ENCODE assay signal across 8 cellular contexts in genomic region chr22:36237462-36238347, GRCh38. TPM values are rescaled to one million over a fixed set of nuclear protein-coding genes. Genes with fewer than 3 reads are reported as not detected.
DNase-seq lines count a peak whose midpoint lies in the region; ATAC-seq, FAIRE-seq and TF ChIP-seq lines count a peak whose summit lies in the region.

No MANE protein-coding gene starts in this region.

- TF ChIP-seq RAD21 in GM12878 (IDR thresholded peaks at IDR 0.05; ENCODE audit: insufficient read depth, low read depth, low read length), result no peak

- H3K36me3 ChIP-seq in GM12878 (ENCODE audit: control insufficient read depth in 2 of 2, insufficient read depth in 2 of 2, low read length in 1 of 2) (peaks cover 3 to 13% of the 10 kb centered on the region in 2 experiments; a peak in 2 of 4 replicates), lung (ENCODE audit: control insufficient read depth in 2 of 2, insufficient read depth in 2 of 2, low read length in 2 of 2) (peaks cover 0 to 12% of the 10 kb centered on the region in 2 donors), tibial artery (peaks cover 6 to 25% (median 12%) of the 10 kb centered on the region in 3 donors)

- DNase-seq in AG10803 (ENCODE audit: low read depth) (peak; percentile 21), HL-60 (ENCODE audit: low read depth in 1 of 2, low spot score in 1 of 2) (no peak), GM12878 (ENCODE audit: low read depth, low spot score) (no peak), lung (ENCODE audit: low spot score) (no peak), tibial artery (no peak), NCI-H526 (lab: John Stamatoyannopoulos, UW) (no peak), 8988T (no peak), NOMO-1 treated with dmso at 0.1 percent for 144 hours (lab: John Stamatoyannopoulos, UW; ENCODE audit: unreplicated experiment) (no peak)

- BruUV-seq in GM12878 (replicated peaks; lab: Mats Ljungman, UMichigan), result TSS peak; percentile 37

- H3K9me3 ChIP-seq in GM12878 (replicated peaks; ENCODE audit: control insufficient read depth, insufficient read depth, low read length) (no peaks in the 10 kb centered on the region; the same call in 2 of the 3 replicates), lung (ENCODE audit: control insufficient read depth in 2 of 2, insufficient read depth in 1 of 2, low read length in 1 of 2) (no peaks in the 10 kb centered on the region), tibial artery (no peaks in the 10 kb centered on the region)

- no peak for TF ChIP-seq EP300 in GM12878 (IDR thresholded peaks at IDR 0.05; ENCODE audit: borderline replicate concordance in 1 of 2, control insufficient read depth in 1 of 2, low read depth in 2 of 2, low read length in 2 of 2)

- 57% methylated on average over 12 of the region's 12 CpGs for WGBS in GM12878 (ENCODE audit: insufficient coverage, insufficient replicate concordance, low lambda C conversion rate, missing lambda C conversion rate)
- 55 to 60% methylated on average over 12 of the region's 12 CpGs for WGBS in lung, 2 donors

- ATAC-seq in GM12878, result peak; percentile 18; the same call in 2 of the 3 replicates
- no peak for ATAC-seq in lung (ENCODE audit: insufficient read depth, low FRiP score)

- no peak for TF ChIP-seq POLR2A in GM12878 (IDR thresholded peaks at IDR 0.05; ENCODE audit: low read depth, low read length)

- no peaks in the 10 kb centered on the region for H4K20me1 ChIP-seq in GM12878 (ENCODE audit: control insufficient read depth, insufficient read depth)

- H3K4me2 ChIP-seq in GM12878 (ENCODE audit: control insufficient read depth, insufficient read depth), result peak overlapping the region; percentile 88

- in situ Hi-C loops in GM12878 (cut with MboI), result no loop called here

- RAD21 ChIA-PET in GM12878 (lab: Charles Lee; ENCODE audit: unreplicated experiment), result interaction anchor here (0.6 to 4.7 kb wide), 12 partner anchors 16 to 172 kb away, joined by 3 to 100 read pairs (median 4); partner anchors contain the start of genes APOL1 and APOL3

- H3K27me3 ChIP-seq in HL-60 (ENCODE audit: insufficient read depth, poor library complexity, severe bottlenecking) (no peaks in the 10 kb centered on the region), GM12878 (replicated peaks in 1 of 2; ENCODE audit: control insufficient read depth in 2 of 2, insufficient read depth in 2 of 2, low read length in 1 of 2) (no peaks in the 10 kb centered on the region), lung (ENCODE audit: control insufficient read depth, insufficient read depth) (no peaks in the 10 kb centered on the region), tibial artery (no peaks in the 10 kb centered on the region)

- H3K4me3 ChIP-seq in AG10803 (ENCODE audit: low read length) (peak overlapping the region; percentile 74), HL-60 (replicated peaks; ENCODE audit: insufficient read depth, low read length) (no peak overlapping the region), GM12878 (peak overlapping the region; percentile 96), lung (peak overlapping the region; percentile 34), tibial artery (peak overlapping the region; percentile 60)

- POLR2A ChIA-PET in GM12878 (lab: Charles Lee), result interaction anchor here (0.6 to 7.7 kb wide), 4 partner anchors 10 to 256 kb away, joined by 3 to 99 read pairs (median 4); partner anchors contain the start of gene APOL1

- no peak for TF ChIP-seq CTCF in AG10803 (conservative IDR thresholded peaks at IDR 0.05; ENCODE audit: low read length)
- TF ChIP-seq CTCF in HL-60 (IDR thresholded peaks at IDR 0.05; ENCODE audit: insufficient read depth, low read length), result no peak
- TF ChIP-seq CTCF in GM12878 (IDR thresholded peaks at IDR 0.05 in 2 of 3, conservative IDR thresholded peaks at IDR 0.05 in 1 of 3; ENCODE audit: control insufficient read depth in 2 of 3, extremely low read depth in 1 of 3, insufficient read depth in 1 of 3, low read depth in 3 of 3, low read length in 3 of 3), result no peak
- TF ChIP-seq CTCF in lung (IDR thresholded peaks at IDR 0.05; ENCODE audit: control extremely low read depth, extremely low read depth), result no peak
- TF ChIP-seq CTCF in tibial artery (IDR thresholded peaks at IDR 0.05), result no peak

- peak overlapping the region; percentile 65 for H3K9ac ChIP-seq in GM12878 (ENCODE audit: control insufficient read depth, insufficient read depth, low read length)

- CTCF ChIA-PET in GM12878 (lab: Yijun Ruan, JAX), result interaction anchor here (0.9 to 8.0 kb wide), 14 partner anchors 10 to 233 kb away, joined by 3 to 153 read pairs (median 6); partner anchors contain the start of gene APOL1

- SMC1A ChIA-PET in GM12878 (lab: Charles Lee; ENCODE audit: uncharacterized antibody, unreplicated experiment), result interaction anchor here (0.6 to 9.5 kb wide), 13 partner anchors 10 to 77 kb away, joined by 3 to 165 read pairs (median 8); partner anchors contain the start of genes APOL1 and APOL3

- peaks cover 43% of the 10 kb centered on the region for H3K79me2 ChIP-seq in GM12878 (ENCODE audit: control insufficient read depth, insufficient read depth, low read length)

- no peak for FAIRE-seq in GM12878 (lab: Jason Lieb, UNC)

- H3K27ac ChIP-seq in HL-60 (replicated peaks) (peak overlapping the region; percentile 16; the same call in 1 of the 2 replicates), GM12878 (ENCODE audit: control insufficient read depth, insufficient read depth) (peak overlapping the region; percentile 79), lung (ENCODE audit: low read depth in 1 of 2, low read length in 1 of 2) (peak overlapping the region; percentile 69 to 95), tibial artery (peak overlapping the region; percentile 83 to 87)

- H2AFZ ChIP-seq in GM12878 (ENCODE audit: control insufficient read depth, low read depth, low read length), result no peak overlapping the region

- intact Hi-C loops in GM12878 (cut with micrococcal nuclease; ENCODE audit: unreplicated experiment), result loop anchor here (5.0 kb wide), 1 partner anchor 40 kb away; no protein-coding TSS in a partner anchor
- intact Hi-C loops in tibial artery (cut with DNase I; ENCODE audit: low total_unique reads), result no loop called here

- peaks cover 31% of the 10 kb centered on the region for H3K4me1 ChIP-seq in GM12878 (ENCODE audit: control insufficient read depth, insufficient read depth, low read length)
- peaks cover 15 to 16% of the 10 kb centered on the region in 2 donors for H3K4me1 ChIP-seq in lung (ENCODE audit: control insufficient read depth in 2 of 2, insufficient read depth in 2 of 2, low read length in 2 of 2)
- H3K4me1 ChIP-seq in tibial artery, result peaks cover 0 to 47% (median 27%) of the 10 kb centered on the region in 4 donors

RNA-seq across cellular contexts. Expression of gene APOL2, which starts 1.6 kb away (rescaled TPM):
- 49.8 and 51.5 TPM in 2 replicates for total RNA-seq in GM12878 (2013; cell fraction: nucleolus; rRNA removed)
- total RNA-seq in GM12878 (2014; rRNA removed) (25.1 and 26.6 TPM in 2 replicates), GM12878 (2014; rRNA removed; fragmentation: Illumina TruSeq; extraction: Trizol) (27.0 and 27.3 TPM in 2 replicates), GM12878 (2021) (29.0 and 32.9 TPM in 2 replicates), lung (10 to 100 TPM; 36.3 to 46.3 TPM)
- 33.3 TPM for polyA plus RNA-seq in GM12878 (2011; ENCODE audit: low read depth)
- polyA plus RNA-seq in GM12878 (2011; rRNA removed) (32.6 and 39.9 TPM in 2 replicates), GM12878 (2014; fragmentation: Illumina TruSeq; extraction: Trizol) (22.3 and 24.9 TPM in 2 replicates), GM12878 (2014; fragmentation: Nextera tagmentation; extraction: Ambion mirVana) (10 to 100 TPM in 1 of 2 experiments, 1 to 10 TPM in 1; 4.4 to 14.7 TPM), GM12878 (2014; rRNA removed) (26.9 and 27.4 TPM in 2 replicates), GM12878 (2016; fragmentation: Nextera tagmentation; extraction: Ambion mirVana) (10 to 100 TPM; 12.3 to 13.7 TPM), lung (10 to 100 TPM; 29.5 to 34.4 TPM)
- polyA plus RNA-seq in GM12878 (2011; cell fraction: cytosol; rRNA removed), result 46.3 and 57.5 TPM in 2 replicates
- polyA plus RNA-seq in GM12878 (2011; cell fraction: nucleus; rRNA removed), result 60.3 and 68.3 TPM in 2 replicates
- 50.1 and 55.3 TPM in 2 replicates for polyA plus RNA-seq in GM12878 (2012)
- 65.0 and 103 TPM in 2 replicates for polyA minus RNA-seq in GM12878 (2011; rRNA and poly(A)+ RNA removed)
- polyA minus RNA-seq in GM12878 (2011; cell fraction: cytosol; rRNA and poly(A)+ RNA removed), result 17.5 and 18.0 TPM in 2 replicates
- 14.6 and 21.5 TPM in 2 replicates for polyA minus RNA-seq in GM12878 (2011; cell fraction: nucleus; rRNA and poly(A)+ RNA removed)

RNA-seq across cellular contexts. Expression of gene APOL1, which starts 15.2 kb away (rescaled TPM):
- total RNA-seq in GM12878 (2013; cell fraction: nucleolus; rRNA removed), result 27.2 and 29.3 TPM in 2 replicates
- total RNA-seq in GM12878 (2014; rRNA removed), result 13.7 and 14.4 TPM in 2 replicates
- 12.6 and 13.1 TPM in 2 replicates for total RNA-seq in GM12878 (2014; rRNA removed; fragmentation: Illumina TruSeq; extraction: Trizol)
- 27.4 and 28.6 TPM in 2 replicates for total RNA-seq in GM12878 (2021)
- polyA plus RNA-seq in GM12878 (2011; ENCODE audit: low read depth), result 63.5 TPM
- polyA plus RNA-seq in GM12878 (2011; rRNA removed), result 27.2 and 42.0 TPM in 2 replicates
- 38.4 and 39.9 TPM in 2 replicates for polyA plus RNA-seq in GM12878 (2011; cell fraction: cytosol; rRNA removed)
- polyA plus RNA-seq in GM12878 (2011; cell fraction: nucleus; rRNA removed), result 65.7 and 104 TPM in 2 replicates
- 68.7 and 73.3 TPM in 2 replicates for polyA plus RNA-seq in GM12878 (2012)
- polyA plus RNA-seq in GM12878 (2014; fragmentation: Illumina TruSeq; extraction: Trizol), result 20.6 and 25.3 TPM in 2 replicates
- 10 to 100 TPM in 1 of 2 experiments, 1 to 10 TPM in 1; 9.0 to 10.7 TPM for polyA plus RNA-seq in GM12878 (2014; fragmentation: Nextera tagmentation; extraction: Ambion mirVana)
- 18.3 and 18.7 TPM in 2 replicates for polyA plus RNA-seq in GM12878 (2014; rRNA removed)
- polyA plus RNA-seq in GM12878 (2016; fragmentation: Nextera tagmentation; extraction: Ambion mirVana), result 10 to 100 TPM; 17.2 to 18.0 TPM
- 33.8 and 34.1 TPM in 2 replicates for polyA minus RNA-seq in GM12878 (2011; rRNA and poly(A)+ RNA removed)
- 11.8 and 16.4 TPM in 2 replicates for polyA minus RNA-seq in GM12878 (2011; cell fraction: cytosol; rRNA and poly(A)+ RNA removed)
- polyA minus RNA-seq in GM12878 (2011; cell fraction: nucleus; rRNA and poly(A)+ RNA removed), result 15.2 and 21.3 TPM in 2 replicates
- 10 to 100 TPM; 32.3 to 75.0 TPM for total RNA-seq in lung
- 10 to 100 TPM; 39.6 to 60.8 TPM for polyA plus RNA-seq in lung

RNA-seq across cellular contexts. Expression of gene APOL4, which starts 36.1 kb away (rescaled TPM):
- total RNA-seq in GM12878 (2013; cell fraction: nucleolus; rRNA removed), result not detected in 2 replicates
- not detected in 2 replicates for total RNA-seq in GM12878 (2014; rRNA removed)
- not detected in 2 replicates for total RNA-seq in GM12878 (2014; rRNA removed; fragmentation: Illumina TruSeq; extraction: Trizol)
- total RNA-seq in GM12878 (2021), result 0.13 TPM in 1 of 2 replicates, not detected in the other
- 0.09 TPM for polyA plus RNA-seq in GM12878 (2011; ENCODE audit: low read depth)
- not detected in 2 replicates for polyA plus RNA-seq in GM12878 (2011; rRNA removed)
- polyA plus RNA-seq in GM12878 (2011; cell fraction: cytosol; rRNA removed), result not detected in 2 replicates
- polyA plus RNA-seq in GM12878 (2011; cell fraction: nucleus; rRNA removed), result 0.04 and 0.09 TPM in 2 replicates
- 0.13 TPM in 1 of 2 replicates, not detected in the other for polyA plus RNA-seq in GM12878 (2012)
- 0.13 and 0.24 TPM in 2 replicates for polyA plus RNA-seq in GM12878 (2014; fragmentation: Illumina TruSeq; extraction: Trizol)
- not detected for polyA plus RNA-seq in GM12878 (2014; fragmentation: Nextera tagmentation; extraction: Ambion mirVana)
- 0.03 and 0.22 TPM in 2 replicates for polyA plus RNA-seq in GM12878 (2014; rRNA removed)
- under 1 TPM in 1 of 2 experiments, not detected in 1; 0.19 TPM for polyA plus RNA-seq in GM12878 (2016; fragmentation: Nextera tagmentation; extraction: Ambion mirVana)
- 0.26 TPM in 1 of 2 replicates, not detected in the other for polyA minus RNA-seq in GM12878 (2011; rRNA and poly(A)+ RNA removed)
- not detected in 2 replicates for polyA minus RNA-seq in GM12878 (2011; cell fraction: cytosol; rRNA and poly(A)+ RNA removed)
- polyA minus RNA-seq in GM12878 (2011; cell fraction: nucleus; rRNA and poly(A)+ RNA removed), result not detected in 2 replicates
- 10 to 100 TPM in 1 of 2 donors, 1 to 10 TPM in 1; 9.8 to 15.9 TPM for total RNA-seq in lung
- polyA plus RNA-seq in lung, result 1 to 10 TPM; 5.9 to 8.4 TPM

Comparison
In these comparisons a context has a peak if more than half of its experiments do, and no peak if none do; other contexts are left out.
1. H3K27ac ChIP-seq: peak in every context shown above with its lines; median percentile 85 in tibial artery; 82 in lung; 79 in GM12878; 16 in HL-60.
2. RNA of gene APOL4, which starts 36.1 kb away (total RNA-seq): 9.8 to 15.9 TPM in lung; 0.13 TPM in GM12878; every median in the first group is over 4 times any median in the second.